Comparison of ENCODE assay signal across 1 cellular context in genomic region chr7:155763122-155763521, GRCh38.
TF ChIP-seq lines count a peak whose summit lies in the region.

No MANE protein-coding gene starts in this region.

TF ChIP-seq in HepG2, 621 proteins besides CTCF, POLR2A, EP300 and RAD21:
- no peak for TF ChIP-seq HNRNPL (IDR thresholded peaks at IDR 0.05; ENCODE audit: low read depth, low read length)
- TF ChIP-seq ZNF614 (CRISPR knock-in tag; IDR thresholded peaks at IDR 0.05; ENCODE audit: borderline replicate concordance) = no peak
- TF ChIP-seq HOXA7 (CRISPR knock-in tag; IDR thresholded peaks at IDR 0.05) = no peak
- no peak for TF ChIP-seq E2F5 (CRISPR knock-in tag; conservative IDR thresholded peaks at IDR 0.05)
- no peak for TF ChIP-seq ESRRA (CRISPR knock-in tag; IDR thresholded peaks at IDR 0.05; ENCODE audit: low read depth)
- TF ChIP-seq ZNF839 (CRISPR knock-in tag; IDR thresholded peaks at IDR 0.05; ENCODE audit: borderline replicate concordance) = no peak
- no peak for TF ChIP-seq MAZ (IDR thresholded peaks at IDR 0.05; ENCODE audit: borderline replicate concordance, low read depth, low read length)
- no peak for TF ChIP-seq MAZ (CRISPR knock-in tag; IDR thresholded peaks at IDR 0.05; ENCODE audit: low read depth)
- no peak for TF ChIP-seq RBFOX2 (IDR thresholded peaks at IDR 0.05; ENCODE audit: low read depth, low read length)
- no peak for TF ChIP-seq PITX1 (CRISPR knock-in tag; IDR thresholded peaks at IDR 0.05)
- no peak for TF ChIP-seq TCF12 (IDR thresholded peaks at IDR 0.05)
- no peak for TF ChIP-seq TCF12 (CRISPR knock-in tag; IDR thresholded peaks at IDR 0.05)
- TF ChIP-seq SMAD9 (CRISPR knock-in tag; IDR thresholded peaks at IDR 0.05) = no peak
- TF ChIP-seq ELK4 (CRISPR knock-in tag; IDR thresholded peaks at IDR 0.05; ENCODE audit: borderline replicate concordance) = no peak
- no peak for TF ChIP-seq ZNF550 (CRISPR knock-in tag; IDR thresholded peaks at IDR 0.05; ENCODE audit: borderline replicate concordance)
- TF ChIP-seq HNRNPH1 (optimal IDR thresholded peaks at IDR 0.05; ENCODE audit: low read depth, low read length) = no peak
- TF ChIP-seq CEBPG (CRISPR knock-in tag; IDR thresholded peaks at IDR 0.05) = no peak
TF ChIP-seq in HepG2: peak in this region for 0.
